ENCODE assay signal across 8 cellular contexts in the genomic region with DNA sequence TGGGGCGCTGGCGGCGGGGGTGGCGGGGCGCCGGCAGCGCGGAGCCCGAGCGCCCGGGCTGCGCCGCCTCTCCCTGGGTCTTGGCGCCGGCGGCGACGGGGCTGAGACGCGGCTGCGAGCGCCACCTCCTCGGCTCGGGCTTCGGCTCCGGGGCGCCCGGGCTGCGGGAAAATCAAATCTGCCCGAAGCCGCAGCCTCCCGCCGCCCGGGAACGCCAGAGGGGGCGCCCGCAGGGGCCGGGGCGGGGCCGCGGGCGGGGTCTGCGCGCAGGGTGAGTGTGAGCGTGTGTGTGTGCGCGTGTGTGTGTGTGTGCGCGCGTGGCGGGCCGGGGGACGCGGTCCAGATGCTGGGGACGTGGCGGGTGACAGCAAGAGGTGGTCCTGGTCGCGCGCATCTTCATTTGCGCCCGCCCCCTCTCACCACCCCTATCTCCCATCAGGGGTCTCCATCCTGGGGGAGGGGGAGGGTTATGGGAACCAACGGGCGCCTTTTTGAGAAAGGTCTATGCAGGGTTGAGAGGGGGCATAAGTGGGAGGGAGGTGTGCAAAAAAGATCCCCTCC. TPM values are rescaled to one million over a fixed set of nuclear protein-coding genes. Genes with fewer than 3 reads are reported as not detected.
DNase-seq lines count a peak whose midpoint lies in the region; ATAC-seq and TF ChIP-seq lines count a peak whose summit lies in the region.

No MANE protein-coding gene starts in this region.

- H3K4me3 ChIP-seq in IMR-90 (ENCODE audit: insufficient read depth, low read depth, low read length) (peak overlapping the region; percentile 42), thymus (ENCODE audit: low read length) (peak overlapping the region; percentile 55)

- H3K56ac ChIP-seq in IMR-90 (ENCODE audit: extremely low read depth, insufficient read depth, low read length), result no peak overlapping the region

- no TSS peak for BruUV-seq in IMR-90 (replicated peaks; lab: Mats Ljungman, UMichigan)

- peak; percentile 34; the same call in 1 of the 2 replicates for TF ChIP-seq CTCF in IMR-90 (conservative IDR thresholded peaks at IDR 0.05; ENCODE audit: low read depth, low read length)
- TF ChIP-seq CTCF in endothelial cell (IDR thresholded peaks at IDR 0.05; ENCODE audit: unreplicated experiment), result peak; percentile 25

- WGBS in IMR-90 (ENCODE audit: extremely low coverage in 2 of 2, insufficient read length in 1 of 2), 2 experiments, result 2% methylated on average over 15 of the region's 63 CpGs; no CpG with 5 or more reads in 1 of the 2 experiments
- 1% methylated on average over 63 of the region's 63 CpGs for WGBS in thymus

- POLR2A ChIA-PET in IMR-90 (lab: Charles Lee; ENCODE audit: unreplicated experiment), result no interaction called here
- POLR2A ChIA-PET in activated CD4-positive, alpha-beta memory T cell treated with anti-CD3 and anti-CD28 coated beads for 36 hours (lab: Charles Lee), result interaction anchor here (1.0 kb wide), 1 partner anchor 9 kb away, joined by 3 read pairs; no protein-coding TSS in a partner anchor

- H3K23ac ChIP-seq in IMR-90 (ENCODE audit: low read depth, low read length), result no peak overlapping the region

- no peak overlapping the region for H2BK120ac ChIP-seq in IMR-90 (ENCODE audit: low read depth, low read length)

- H3K27ac Mint-ChIP-seq in activated CD4-positive, alpha-beta memory T cell treated with anti-CD3 and anti-CD28 coated beads for 36 hours, result no peak overlapping the region
- H3K27ac Mint-ChIP-seq in endothelial cell (ENCODE audit: unreplicated experiment) (no peak overlapping the region), naive B cell (peak overlapping the region in 2 of 6 donors; percentile 16 to 65)

- H3K27me3 ChIP-seq in IMR-90 (ENCODE audit: control insufficient read depth, insufficient read depth, low read length) (peaks cover 55% of the 10 kb centered on the region), thymus (ENCODE audit: control insufficient read depth, insufficient read depth) (peaks cover 27% of the 10 kb centered on the region)

- H3K36me3 ChIP-seq in IMR-90 (ENCODE audit: control insufficient read depth, insufficient read depth, low read length) (no peaks in the 10 kb centered on the region), thymus (ENCODE audit: control insufficient read depth, insufficient read depth) (no peaks in the 10 kb centered on the region)

- H3K36me3 Mint-ChIP-seq in activated CD4-positive, alpha-beta memory T cell treated with anti-CD3 and anti-CD28 coated beads for 36 hours, result no peaks in the 10 kb centered on the region
- peaks cover 18% of the 10 kb centered on the region for H3K36me3 Mint-ChIP-seq in endothelial cell (ENCODE audit: low read depth, unreplicated experiment)
- H3K36me3 Mint-ChIP-seq in naive B cell, result no peaks in the 10 kb centered on the region

- no peak overlapping the region for H3K4ac ChIP-seq in IMR-90 (ENCODE audit: low read depth, low read length)

- peak overlapping the region; percentile 72 for H3K4me3 Mint-ChIP-seq in activated CD4-positive, alpha-beta memory T cell treated with anti-CD3 and anti-CD28 coated beads for 36 hours
- H3K4me3 Mint-ChIP-seq in endothelial cell (ENCODE audit: unreplicated experiment) (peak overlapping the region; percentile 91), naive B cell (peak overlapping the region; percentile 70 to 92 (median 84))

- no peak overlapping the region for H3K14ac ChIP-seq in IMR-90 (replicated peaks; ENCODE audit: low read depth, low read length)

- CTCF ChIA-PET in IMR-90 (lab: Yijun Ruan, JAX), result interaction anchor here (1.1 kb wide), 1 partner anchor 13 kb away, joined by 5 read pairs; no protein-coding TSS in a partner anchor
- CTCF ChIA-PET in activated CD4-positive, alpha-beta memory T cell treated with anti-CD3 and anti-CD28 coated beads for 36 hours (lab: Charles Lee), result interaction anchor here (1.0 to 1.5 kb wide), 2 partner anchors 57 to 178 kb away, joined by 4 read pairs; no protein-coding TSS in a partner anchor

- in situ Hi-C loops in IMR-90 (cut with MboI; ENCODE audit: low sequenced_read_pairs), result no loop called here

- no peak for TF ChIP-seq RAD21 in IMR-90 (IDR thresholded peaks at IDR 0.05; ENCODE audit: low read length)

- intact Hi-C loops in IMR-90 (cut with micrococcal nuclease), result loop anchor here (5.0 kb wide), 1 partner anchor 48 kb away; no protein-coding TSS in a partner anchor
- intact Hi-C loops in activated CD4-positive, alpha-beta memory T cell treated with anti-CD3 and anti-CD28 coated beads for 36 hours (cut with micrococcal nuclease), result no loop called here

- no peak overlapping the region for H2AK9ac ChIP-seq in IMR-90 (replicated peaks; ENCODE audit: low read depth, low read length, poor library complexity)

- no peak overlapping the region for H2BK20ac ChIP-seq in IMR-90 (ENCODE audit: low read depth, low read length)

- no peak overlapping the region for H3K18ac ChIP-seq in IMR-90 (ENCODE audit: low read depth, low read length)

- H2BK15ac ChIP-seq in IMR-90 (ENCODE audit: low read depth, low read length), result no peak overlapping the region

- H3K9ac ChIP-seq in IMR-90 (ENCODE audit: low read depth, low read length), result no peak overlapping the region

- H4K20me1 ChIP-seq in IMR-90 (ENCODE audit: insufficient read depth, low read length), result no peaks in the 10 kb centered on the region

- peaks cover 22% of the 10 kb centered on the region for H3K27me3 Mint-ChIP-seq in activated CD4-positive, alpha-beta memory T cell treated with anti-CD3 and anti-CD28 coated beads for 36 hours
- H3K27me3 Mint-ChIP-seq in endothelial cell (ENCODE audit: unreplicated experiment) (peaks cover 9% of the 10 kb centered on the region), naive B cell (peaks cover 28 to 50% (median 46%) of the 10 kb centered on the region in 3 donors)

- H2AFZ ChIP-seq in IMR-90 (replicated peaks; ENCODE audit: low read length, poor library complexity), result peak overlapping the region; percentile 84

- H4K8ac ChIP-seq in IMR-90 (ENCODE audit: low read depth in 2 of 2, low read length in 2 of 2), result no peak overlapping the region

- peak; percentile 78 for ATAC-seq in IMR-90 (ENCODE audit: low read depth)
- peak; percentile 70 to 76 for ATAC-seq in naive B cell (ENCODE audit: low read depth in 2 of 2)
- no peak for ATAC-seq in GM21825 (IDR thresholded peaks at IDR 0.05; ENCODE audit: unreplicated experiment)
- ATAC-seq in GM18519 (IDR thresholded peaks at IDR 0.05; ENCODE audit: low FRiP score, unreplicated experiment), result no peak

- peaks cover 8% of the 10 kb centered on the region for H3K4me1 Mint-ChIP-seq in activated CD4-positive, alpha-beta memory T cell treated with anti-CD3 and anti-CD28 coated beads for 36 hours (ENCODE audit: low read depth)
- H3K4me1 Mint-ChIP-seq in endothelial cell (ENCODE audit: unreplicated experiment), result peaks cover 44% of the 10 kb centered on the region
- H3K4me1 Mint-ChIP-seq in naive B cell, result peaks cover 14 to 29% (median 21%) of the 10 kb centered on the region in 3 donors

- no peak overlapping the region for H3K27ac ChIP-seq in IMR-90 (ENCODE audit: insufficient read depth, low read length)
- no peak overlapping the region for H3K27ac ChIP-seq in thymus (ENCODE audit: low read depth)

- H3K4me1 ChIP-seq in IMR-90 (ENCODE audit: control insufficient read depth, insufficient read depth, low read length) (peaks cover 8% of the 10 kb centered on the region; the same call in 1 of the 2 replicates), thymus (ENCODE audit: control insufficient read depth, insufficient read depth, low read length) (peaks cover 16% of the 10 kb centered on the region)

- no peak overlapping the region for H4K91ac ChIP-seq in IMR-90 (ENCODE audit: insufficient read depth, low read depth, low read length)

- no peak overlapping the region for H4K5ac ChIP-seq in IMR-90 (ENCODE audit: low read depth, low read length)

- no peak for TF ChIP-seq POLR2A in IMR-90 (IDR thresholded peaks at IDR 0.05; ENCODE audit: low read depth, low read length)

- peak; percentile 34 for DNase-seq in CD1c-positive myeloid dendritic cell (ENCODE audit: extremely low spot score)
- DNase-seq in IMR-90, result no peak
- DNase-seq in activated CD4-positive, alpha-beta memory T cell treated with anti-CD3 and anti-CD28 coated beads for 36 hours, result peak; percentile 41
- peak; percentile 69 for DNase-seq in endothelial cell (ENCODE audit: low spot score)
- peak; percentile 38 for DNase-seq in naive B cell

- no peaks in the 10 kb centered on the region for H3K9me3 Mint-ChIP-seq in activated CD4-positive, alpha-beta memory T cell treated with anti-CD3 and anti-CD28 coated beads for 36 hours
- no peaks in the 10 kb centered on the region for H3K9me3 Mint-ChIP-seq in endothelial cell (ENCODE audit: unreplicated experiment)
- no peaks in the 10 kb centered on the region for H3K9me3 Mint-ChIP-seq in naive B cell

- peak overlapping the region; percentile 88 for H3K4me2 ChIP-seq in IMR-90 (ENCODE audit: low read depth, low read length)

- dilution Hi-C loops in IMR-90 (cut with HindIII; ENCODE audit: low sequenced_read_pairs, unreplicated experiment), result no loop called here

- no peaks in the 10 kb centered on the region for H3K79me1 ChIP-seq in IMR-90 (ENCODE audit: low read depth in 1 of 2, low read length in 2 of 2)

- H3K9me3 ChIP-seq in IMR-90 (ENCODE audit: control insufficient read depth, insufficient read depth, low read length) (no peaks in the 10 kb centered on the region), thymus (ENCODE audit: control insufficient read depth) (peaks cover 1% of the 10 kb centered on the region)

- no peak overlapping the region for H2BK5ac ChIP-seq in IMR-90 (ENCODE audit: low read depth, low read length, poor library complexity, severe bottlenecking)

- H2AK5ac ChIP-seq in IMR-90 (ENCODE audit: low read depth, low read length), result no peak overlapping the region

- no peaks in the 10 kb centered on the region; the same call in 1 of the 2 replicates for H3K9me1 ChIP-seq in IMR-90 (ENCODE audit: insufficient read depth, low read length)

RNA-seq across cellular contexts. Expression of a gene that starts 0.7 kb away (rescaled TPM):
- not detected in 2 replicates for total RNA-seq in IMR-90 (2012; rRNA removed)
- polyA plus RNA-seq in IMR-90 (2012; rRNA removed), result 0.07 and 0.10 TPM in 2 replicates
- 0.03 and 0.05 TPM in 2 replicates for polyA plus RNA-seq in IMR-90 (2012; cell fraction: cytosol; rRNA removed)
- 0.10 and 0.36 TPM in 2 replicates for polyA plus RNA-seq in IMR-90 (2012; cell fraction: nucleus; rRNA removed; ENCODE audit: low replicate concordance)
- 1 to 10 TPM; 1.5 to 1.8 TPM for total RNA-seq in activated CD4-positive, alpha-beta memory T cell treated with anti-CD3 and anti-CD28 coated beads for 36 hours
- total RNA-seq in endothelial cell (ENCODE audit: unreplicated experiment), result 24.9 TPM
- polyA plus RNA-seq in naive B cell (ENCODE audit: low read depth in 6 of 6), result 100 to 1,000 TPM in 2 of 6 donors, 10 to 100 TPM in 4; 56.9 to 105 (median 92.2) TPM
- polyA plus RNA-seq in thymus, result 3.4 TPM

RNA-seq across cellular contexts. Expression of a gene that starts 34.7 kb away (rescaled TPM):
- total RNA-seq in IMR-90 (2012; rRNA removed) (50.5 and 58.4 TPM in 2 replicates), endothelial cell (ENCODE audit: unreplicated experiment) (33.4 TPM)
- polyA plus RNA-seq in IMR-90 (2012; rRNA removed) (25.9 and 28.4 TPM in 2 replicates), naive B cell (ENCODE audit: low read depth in 6 of 6) (10 to 100 TPM in 2 of 6 donors, 1 to 10 TPM in 4; 4.9 to 12.2 (median 6.8) TPM), thymus (22.5 TPM)
- 14.4 and 17.5 TPM in 2 replicates for polyA plus RNA-seq in IMR-90 (2012; cell fraction: cytosol; rRNA removed)
- polyA plus RNA-seq in IMR-90 (2012; cell fraction: nucleus; rRNA removed; ENCODE audit: low replicate concordance), result 2.7 and 7.9 TPM in 2 replicates
- 10 to 100 TPM; 38.5 to 40.6 TPM for total RNA-seq in activated CD4-positive, alpha-beta memory T cell treated with anti-CD3 and anti-CD28 coated beads for 36 hours

RNA-seq across cellular contexts. Expression of a gene that starts 45.9 kb away (rescaled TPM):
- total RNA-seq in IMR-90 (2012; rRNA removed) (39.2 and 52.3 TPM in 2 replicates), endothelial cell (ENCODE audit: unreplicated experiment) (43.2 TPM)
- polyA plus RNA-seq in IMR-90 (2012; rRNA removed) (26.8 and 30.8 TPM in 2 replicates), naive B cell (ENCODE audit: low read depth in 6 of 6) (10 to 100 TPM; 24.1 to 37.5 (median 34.4) TPM), thymus (19.5 TPM)
- 11.4 and 11.6 TPM in 2 replicates for polyA plus RNA-seq in IMR-90 (2012; cell fraction: cytosol; rRNA removed)
- 11.0 and 26.3 TPM in 2 replicates for polyA plus RNA-seq in IMR-90 (2012; cell fraction: nucleus; rRNA removed; ENCODE audit: low replicate concordance)
- 10 to 100 TPM; 29.2 to 29.8 TPM for total RNA-seq in activated CD4-positive, alpha-beta memory T cell treated with anti-CD3 and anti-CD28 coated beads for 36 hours

Comparison
In these comparisons a context has a peak if more than half of its experiments do, and no peak if none do; other contexts are left out.
1. ATAC-seq: peak in IMR-90 (single experiment) and naive B cell (2 of 2); none in GM21825 (single experiment) and GM18519 (single experiment).
2. Peak in every context shown above with its lines, with median percentiles within 50 percentile points of each other: H3K4me3 Mint-ChIP-seq.